ENCODE assay signal across 15 cellular contexts in the genomic region with DNA sequence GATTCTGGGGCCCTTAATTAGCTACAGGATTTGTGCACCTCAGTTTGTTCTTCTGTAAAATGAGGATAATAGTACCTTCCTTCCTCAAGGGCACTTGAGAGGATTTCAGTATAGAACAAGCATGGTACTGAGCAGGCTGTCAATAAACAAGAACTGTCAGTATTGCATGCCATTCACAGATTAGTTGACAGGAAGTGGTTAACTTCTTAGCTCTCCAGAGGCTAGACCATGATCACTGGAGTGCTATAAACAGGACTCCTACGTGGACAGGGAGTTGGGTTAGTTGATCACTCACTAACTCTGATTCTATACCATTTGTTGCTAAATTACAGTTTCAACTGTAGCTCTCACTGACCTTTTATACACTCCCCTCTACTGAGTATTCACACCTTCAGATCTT.
DNase-seq lines count a peak whose midpoint lies in the region; ATAC-seq and TF ChIP-seq lines count a peak whose summit lies in the region.
"Had no signal": no experiment of that assay in that cellular context is flagged by ENCODE, and none has a peak within 500 bp of the region (broad histone marks: within the 10 kb centered on the region; RNA-seq: fewer than 3 reads in every experiment).

No MANE protein-coding gene starts in this region.

- no peak overlapping the region for H2AFZ ChIP-seq in MM.1S (ENCODE audit: low read length)

- TF ChIP-seq CTCF in MM.1S (IDR thresholded peaks at IDR 0.05; ENCODE audit: low read length), result no peak
- TF ChIP-seq CTCF in testis (IDR thresholded peaks at IDR 0.05), result no peak

- no peak overlapping the region for H3K9ac ChIP-seq in MM.1S (ENCODE audit: low read length)

- H3K79me2 ChIP-seq in MM.1S (ENCODE audit: low read length), result no peaks in the 10 kb centered on the region

- no peak overlapping the region for H3K4me2 ChIP-seq in MM.1S (ENCODE audit: low read depth, low read length)

- no peaks in the 10 kb centered on the region for H4K20me1 ChIP-seq in MM.1S (ENCODE audit: insufficient read depth, low read length)

- H3F3A ChIP-seq in MM.1S (ENCODE audit: insufficient read depth, low read length), result no peaks in the 10 kb centered on the region

- H3K9me3 ChIP-seq in MM.1S (replicated peaks; ENCODE audit: insufficient read depth, low read length), result no peaks in the 10 kb centered on the region
- no peaks in the 10 kb centered on the region for H3K9me3 ChIP-seq in testis
- H3K9me3 ChIP-seq: tibial artery had no signal

- no peak for TF ChIP-seq POLR2A in testis (IDR thresholded peaks at IDR 0.05)

- peak; percentile 69 for ATAC-seq in HG02981 (IDR thresholded peaks at IDR 0.05; ENCODE audit: unreplicated experiment)
- ATAC-seq: activated CD8-positive, alpha-beta T cell treated with anti-CD3 and anti-CD28 coated beads, Interleukin-2, amount 10 ng/mL, durations not matched to agents 7 days and 5 days had no signal

- H3K4me3 ChIP-seq in MM.1S (ENCODE audit: low read length), result no peak overlapping the region
- no peak overlapping the region for H3K4me3 ChIP-seq in testis
- H3K4me3 ChIP-seq: tibial artery had no signal

- DNase-seq in DMS153 (lab: John Stamatoyannopoulos, UW) (peak; percentile 30), DMS153 treated with DMSO at 0.1 percent for 48 hours (lab: John Stamatoyannopoulos, UW; ENCODE audit: unreplicated experiment) (no peak), MM.1S (peak; percentile 27), dedifferentiated amniotic fluid mesenchymal stem cell (ENCODE audit: extremely low spot score) (no peak), ecto neural progenitor cell (ENCODE audit: low spot score) (no peak), testis (no peak)
- no peak for DNase-seq in stimulated activated CD8-positive, alpha-beta memory T cell treated with anti-CD3 and anti-CD28 coated beads, Interleukin-4, amount 100 ng/mL, for 48 hours
- DNase-seq: activated CD8-positive, alpha-beta T cell treated with anti-CD3 and anti-CD28 coated beads, Interleukin-2, amount 10 ng/mL, durations not matched to agents 7 days and 5 days; activated naive CD4-positive, alpha-beta T cell; brain microvascular endothelial cell; NCI-H526; Right ventricle myocardium superior; tibial artery had no signal

- WGBS in testis, 2 donors, result 79 to 81% methylated on average over 1 of the region's 1 CpG

- H3K27me3 ChIP-seq in MM.1S (replicated peaks; ENCODE audit: insufficient read depth, low read length) (no peaks in the 10 kb centered on the region), testis (no peaks in the 10 kb centered on the region)
- H3K27me3 ChIP-seq: brain microvascular endothelial cell, tibial artery had no signal

- H3K36me3 ChIP-seq in MM.1S (replicated peaks; ENCODE audit: insufficient read depth, low read length) (no peaks in the 10 kb centered on the region), testis (ENCODE audit: low read depth, missing control alignments) (no peaks in the 10 kb centered on the region)
- H3K36me3 ChIP-seq: brain microvascular endothelial cell, tibial artery had no signal

- H3K4me1 ChIP-seq in MM.1S (ENCODE audit: low read length) (no peaks in the 10 kb centered on the region), testis (no peaks in the 10 kb centered on the region)
- H3K4me1 ChIP-seq: tibial artery had no signal

- H3K9me2 ChIP-seq in MM.1S (replicated peaks; ENCODE audit: insufficient read depth, low read length), result no peaks in the 10 kb centered on the region

- H3K27ac ChIP-seq in MM.1S (ENCODE audit: low read length) (no peak overlapping the region), testis (no peak overlapping the region)
- H3K27ac ChIP-seq: 22Rv1, brain microvascular endothelial cell, tibial artery had no signal

- intact Hi-C loops in testis (cut with DNase I; ENCODE audit: low total_unique reads), result no loop called here

Comparison
In these comparisons a context has a peak if more than half of its experiments do, and no peak if none do; other contexts are left out.
1. DNase-seq: peak in DMS153 (single experiment) and MM.1S (single experiment); none in DMS153 treated with DMSO at 0.1 percent for 48 hours (single experiment), dedifferentiated amniotic fluid mesenchymal stem cell (single experiment), ecto neural progenitor cell (single experiment), stimulated activated CD8-positive, alpha-beta memory T cell treated with anti-CD3 and anti-CD28 coated beads, Interleukin-4, amount 100 ng/mL, for 48 hours (single experiment) and testis (single experiment).